In genomic region chr20:10902836-10903410, GRCh38 we compare ENCODE assay signal across 20 cellular contexts.
DNase-seq lines count a peak whose midpoint lies in the region; ATAC-seq, FAIRE-seq and TF ChIP-seq lines count a peak whose summit lies in the region.
"Had no signal": no experiment of that assay in that cellular context is flagged by ENCODE, and none has a peak within 500 bp of the region (broad histone marks: within the 10 kb centered on the region; RNA-seq: fewer than 3 reads in every experiment).

No MANE protein-coding gene starts in this region.

- H3K27me3 ChIP-seq in astrocyte (ENCODE audit: insufficient read depth, low read length) (no peaks in the 10 kb centered on the region), psoas muscle (ENCODE audit: insufficient read depth in 3 of 3, low read length in 2 of 3) (no peaks in the 10 kb centered on the region)

- H3K4me3 Mint-ChIP-seq in astrocyte (ENCODE audit: unreplicated experiment) = peak overlapping the region; percentile 47
- H3K4me3 Mint-ChIP-seq: activated CD4-positive, alpha-beta T cell treated with anti-CD3 and anti-CD28 coated beads, Interleukin-2, amount 10 ng/mL, durations not matched to agents 24 days and 14 days; neural crest cell; T-cell had no signal

- H3K9ac ChIP-seq in astrocyte (ENCODE audit: low read length) = no peak overlapping the region

- H3K4me2 ChIP-seq in astrocyte (ENCODE audit: low read length) = no peak overlapping the region

- H3K27ac Mint-ChIP-seq in astrocyte (ENCODE audit: unreplicated experiment) = peak overlapping the region; percentile 82
- H3K27ac Mint-ChIP-seq: activated CD4-positive, alpha-beta T cell treated with anti-CD3 and anti-CD28 coated beads, Interleukin-2, amount 10 ng/mL, durations not matched to agents 24 days and 14 days; T-cell had no signal

- H3K9me3 ChIP-seq in astrocyte (ENCODE audit: insufficient read depth, low read depth, low read length) (no peaks in the 10 kb centered on the region), psoas muscle (no peaks in the 10 kb centered on the region)

- no peak overlapping the region for H3K4me3 ChIP-seq in astrocyte (ENCODE audit: insufficient read depth, low read depth, low read length)
- H3K4me3 ChIP-seq in psoas muscle = no peak overlapping the region

- peak; percentile 56 for ATAC-seq in left ventricle myocardium superior
- ATAC-seq in sciatic nerve = peak; percentile 70
- no peak for ATAC-seq in psoas muscle
- ATAC-seq: T-cell had no signal

- H3K4me1 ChIP-seq in astrocyte (ENCODE audit: insufficient read depth, low read length) (no peaks in the 10 kb centered on the region), psoas muscle (no peaks in the 10 kb centered on the region)

- H3K27ac ChIP-seq in astrocyte (ENCODE audit: low read depth, low read length) (no peak overlapping the region), psoas muscle (no peak overlapping the region)

- no peak for FAIRE-seq in astrocyte (lab: Jason Lieb, UNC)
- FAIRE-seq: GM12892 had no signal

- TF ChIP-seq CTCF in astrocyte (IDR thresholded peaks at IDR 0.05; ENCODE audit: insufficient read depth, low read depth, low read length) (no peak), psoas muscle (IDR thresholded peaks at IDR 0.05) (no peak)

- no peaks in the 10 kb centered on the region for H3K79me2 ChIP-seq in astrocyte (ENCODE audit: insufficient read depth, low read length)

- DNase-seq in AG20443 (ENCODE audit: low spot score) (peak; percentile 69), astrocyte (ENCODE audit: low read depth) (peak; percentile 52), left ventricle myocardium superior (no peak), sciatic nerve (ENCODE audit: low spot score) (no peak), SKM-1 treated with dmso at 0.1 percent for 144 hours (lab: John Stamatoyannopoulos, UW; ENCODE audit: unreplicated experiment) (no peak), psoas muscle (no peak), NCI-H128 (lab: John Stamatoyannopoulos, UW; ENCODE audit: unreplicated experiment) (no peak)
- DNase-seq in activated CD4-positive, alpha-beta T cell treated with anti-CD3 and anti-CD28 coated beads for 4 hours = no peak
- DNase-seq: activated CD4-positive, alpha-beta T cell treated with anti-CD3 and anti-CD28 coated beads, Interleukin-2, amount 10 ng/mL, durations not matched to agents 24 days and 14 days; activated CD8-positive, alpha-beta memory T cell treated with anti-CD3 and anti-CD28 coated beads, Interleukin-2, amount 50 U/mL, for 4 hours; central memory CD4-positive, alpha-beta T cell; DMS53; GOT3; KBM-7; NCI-H1694 treated with DMSO at 0.1 percent for 48 hours; NCI-H69; substantia nigra; T-cell had no signal

- WGBS in psoas muscle, 3 donors = 78 to 83% (median 79%) methylated on average over 1 of the region's 1 CpG

- H2AFZ ChIP-seq in astrocyte (ENCODE audit: low read depth, low read length) = no peak overlapping the region

- no peaks in the 10 kb centered on the region for H3K27me3 Mint-ChIP-seq in astrocyte (ENCODE audit: low read depth, unreplicated experiment)
- H3K27me3 Mint-ChIP-seq: activated CD4-positive, alpha-beta T cell treated with anti-CD3 and anti-CD28 coated beads, Interleukin-2, amount 10 ng/mL, durations not matched to agents 24 days and 14 days; T-cell had no signal

- no peaks in the 10 kb centered on the region for H3K36me3 Mint-ChIP-seq in astrocyte (ENCODE audit: low read depth, unreplicated experiment)
- H3K36me3 Mint-ChIP-seq: T-cell had no signal

- no peaks in the 10 kb centered on the region for H3K9me3 Mint-ChIP-seq in astrocyte (ENCODE audit: unreplicated experiment)
- H3K9me3 Mint-ChIP-seq: activated CD4-positive, alpha-beta T cell treated with anti-CD3 and anti-CD28 coated beads, Interleukin-2, amount 10 ng/mL, durations not matched to agents 24 days and 14 days had no signal

- intact Hi-C loops in left ventricle myocardium superior (cut with micrococcal nuclease) = no loop called here
- intact Hi-C loops in sciatic nerve (cut with DNase I) = no loop called here
- intact Hi-C loops in psoas muscle (cut with DNase I) = no loop called here

- H3K4me1 Mint-ChIP-seq in astrocyte (ENCODE audit: low read depth, unreplicated experiment) = peaks cover 22% of the 10 kb centered on the region
- H3K4me1 Mint-ChIP-seq: activated CD4-positive, alpha-beta T cell treated with anti-CD3 and anti-CD28 coated beads, Interleukin-2, amount 10 ng/mL, durations not matched to agents 24 days and 14 days; T-cell had no signal

- H4K20me1 ChIP-seq in astrocyte (ENCODE audit: insufficient read depth, low read length) = no peaks in the 10 kb centered on the region

- no peaks in the 10 kb centered on the region for H3K36me3 ChIP-seq in astrocyte (ENCODE audit: insufficient read depth, low read length)
- no peaks in the 10 kb centered on the region for H3K36me3 ChIP-seq in psoas muscle (ENCODE audit: insufficient read depth in 1 of 2, low read depth in 1 of 2)

Comparison
In these comparisons a context has a peak if more than half of its experiments do, and no peak if none do; other contexts are left out.
1. DNase-seq: peak in AG20443 (single experiment) and astrocyte (single experiment); none in left ventricle myocardium superior (single experiment), sciatic nerve (single experiment), SKM-1 treated with dmso at 0.1 percent for 144 hours (single experiment), activated CD4-positive, alpha-beta T cell treated with anti-CD3 and anti-CD28 coated beads for 4 hours (0 of 2), psoas muscle (0 of 2) and NCI-H128 (single experiment).
2. ATAC-seq: peak in left ventricle myocardium superior (single experiment) and sciatic nerve (single experiment); none in psoas muscle (0 of 4).